ENCODE assay signal across 17 cellular contexts in genomic region chr12:115934046-115934445, GRCh38.
"Had no signal": no experiment of that assay in that cellular context is flagged by ENCODE, and none has a peak within 500 bp of the region (broad histone marks: within the 10 kb centered on the region; RNA-seq: fewer than 3 reads in every experiment).

No MANE protein-coding gene starts in this region.

- H3K9ac ChIP-seq: SK-N-SH had no signal

- H3K4me1 ChIP-seq: adrenal gland, esophagus muscularis mucosa, transverse colon, vagina had no signal

- DNase-seq: activated CD4-positive, alpha-beta T cell treated with anti-CD3 and anti-CD28 coated beads for 48 hours; activated CD4-positive, CD25-positive, alpha-beta regulatory T cell; activated gamma-delta T cell treated with Interleukin-2 at 50 U/mL for 16 hours; activated T-cell treated with anti-CD3 and anti-CD28 coated beads for 4 hours; effector CD8-positive, alpha-beta T cell; left colon; mammary epithelial cell; midbrain; SK-N-SH; stimulated activated naive B cell treated with anti-CD40 and anti-IgM and Interleukin-4, amounts not matched to agents 10 μg/mL and 1 μg/mL and 100 μg/mL, for 72 hours; T1000; transverse colon had no signal

- ATAC-seq: activated naive CD4-positive, alpha-beta T cell treated with anti-CD3 and anti-CD28 coated beads, Interleukin-2, amount 50 U/mL, for 72 hours; left colon; stimulated activated naive B cell treated with anti-CD40 and anti-IgM and Interleukin-4, amounts not matched to agents 10 μg/mL and 1 μg/mL and 100 μg/mL, for 72 hours had no signal

- H3K79me2 ChIP-seq: hepatocyte had no signal

- H3K4me2 ChIP-seq: hepatocyte, SK-N-SH had no signal

- H3K9me3 ChIP-seq: adrenal gland, vagina had no signal

- H3K27me3 ChIP-seq: adrenal gland, hepatocyte, transverse colon, vagina had no signal

- H3K27ac ChIP-seq: adrenal gland, esophagus muscularis mucosa, hepatocyte, transverse colon, vagina had no signal

- H2AFZ ChIP-seq: hepatocyte had no signal

- H3K4me3 ChIP-seq: adrenal gland, esophagus muscularis mucosa, hepatocyte, transverse colon, vagina had no signal

- H3K36me3 ChIP-seq: adrenal gland, esophagus muscularis mucosa, transverse colon, vagina had no signal
